ENCODE assay signal across 1 cellular context in genomic region chr6:33794910-33795615, GRCh38.
TF ChIP-seq lines count a peak whose summit lies in the region.

No MANE protein-coding gene starts in this region.

TF ChIP-seq in A549, 52 proteins besides CTCF, POLR2A, EP300 and RAD21 (continued from another document):
- no peak for TF ChIP-seq USF2 (IDR thresholded peaks at IDR 0.05)
- TF ChIP-seq MAZ (IDR thresholded peaks at IDR 0.05; ENCODE audit: borderline replicate concordance, low read depth, low read length), result no peak
- no peak for TF ChIP-seq CBX2 (IDR thresholded peaks at IDR 0.05; ENCODE audit: borderline replicate concordance, low read depth)
